In genomic region chr22:22034469-22035132, GRCh38 we compare ENCODE assay signal across 26 cellular contexts.
"Had no signal": no experiment of that assay in that cellular context is flagged by ENCODE, and none has a peak within 500 bp of the region (broad histone marks: within the 10 kb centered on the region; RNA-seq: fewer than 3 reads in every experiment).

No MANE protein-coding gene starts in this region.

- H3K4me1 Mint-ChIP-seq: activated CD4-positive, alpha-beta memory T cell treated with anti-CD3 and anti-CD28 coated beads, Interleukin-2, amount 10 ng/mL, durations not matched to agents 7 days and 5 days; activated CD4-positive, alpha-beta T cell treated with anti-CD3 and anti-CD28 coated beads for 36 hours; activated naive CD4-positive, alpha-beta T cell treated with anti-CD3 and anti-CD28 coated beads, Interleukin-2, amount 50 U/mL, for 24 hours had no signal

- H3K27me3 Mint-ChIP-seq: activated CD4-positive, alpha-beta T cell treated with anti-CD3 and anti-CD28 coated beads for 36 hours; activated naive CD4-positive, alpha-beta T cell treated with anti-CD3 and anti-CD28 coated beads, Interleukin-2, amount 50 U/mL, for 24 hours had no signal

- H3K9me3 ChIP-seq: ascending aorta, body of pancreas had no signal

- H3K36me3 ChIP-seq: ascending aorta had no signal

- H3K9me3 Mint-ChIP-seq: activated CD4-positive, alpha-beta memory T cell treated with anti-CD3 and anti-CD28 coated beads, Interleukin-2, amount 10 ng/mL, durations not matched to agents 7 days and 5 days; activated naive CD4-positive, alpha-beta T cell treated with anti-CD3 and anti-CD28 coated beads, Interleukin-2, amount 50 U/mL, for 24 hours; activated T-cell treated with anti-CD3 and anti-CD28 coated beads, Interleukin-2, amount 50 U/mL, for 24 hours; activated T-helper 1 cell treated with anti-CD3 and anti-CD28 coated beads, Interleukin-12 subunit alpha, Interleukin-12 subunit beta, Interleukin-2, Interleukin-4 antibody, amounts not matched to agents 30 ng/mL and 10 ng/mL and 1 ng/mL, durations not matched to agents 14 hours and 24 hours and 36 hours had no signal

- H3K36me3 Mint-ChIP-seq: activated naive CD4-positive, alpha-beta T cell treated with anti-CD3 and anti-CD28 coated beads, Interleukin-2, amount 50 U/mL, for 24 hours had no signal

- H3K27ac Mint-ChIP-seq: activated CD4-positive, alpha-beta memory T cell treated with anti-CD3 and anti-CD28 coated beads, Interleukin-2, amount 10 ng/mL, durations not matched to agents 7 days and 5 days; activated CD4-positive, alpha-beta T cell treated with anti-CD3 and anti-CD28 coated beads for 36 hours; activated naive CD4-positive, alpha-beta T cell treated with anti-CD3 and anti-CD28 coated beads, Interleukin-2, amount 50 U/mL, for 24 hours; activated T-cell treated with anti-CD3 and anti-CD28 coated beads, Interleukin-2, amount 50 U/mL, for 24 hours; activated T-helper 1 cell treated with anti-CD3 and anti-CD28 coated beads, Interleukin-12 subunit alpha, Interleukin-12 subunit beta, Interleukin-2, Interleukin-4 antibody, amounts not matched to agents 30 ng/mL and 10 ng/mL and 1 ng/mL, durations not matched to agents 14 hours and 24 hours and 36 hours had no signal

- H3K4me1 ChIP-seq: body of pancreas had no signal

- DNase-seq: activated CD4-positive, alpha-beta memory T cell treated with anti-CD3 and anti-CD28 coated beads, Interleukin-2, amount 10 ng/mL, durations not matched to agents 7 days and 5 days; activated CD4-positive, alpha-beta T cell treated with anti-CD3 and anti-CD28 coated beads for 36 hours; activated CD4-positive, alpha-beta T cell treated with anti-CD3 and anti-CD28 coated beads, Interleukin-2, amount 50 U/mL, for 1 hour; activated effector memory CD4-positive, alpha-beta T cell treated with Interleukin-2 at 50 U/mL for 16 hours; activated naive CD4-positive, alpha-beta T cell; activated T-cell treated with anti-CD3 and anti-CD28 coated beads, Interleukin-2, amount 50 U/mL, for 24 hours; amniotic stem cell; body of pancreas; central memory CD4-positive, alpha-beta T cell; Kasumi-1; NCI-H1048; NCI-H1417; NCI-H1694; NCI-H2029; NCI-H2107; NCI-H345; NCI-H510A; NCI-H526 treated with DMSO at 0.1 percent for 48 hours; NK-92 treated with Interleukin-12 subunit alpha and Interleukin-12 subunit beta, amount 100 ng/mL, for 24 hours; PC-3; SIG-M5; T-helper 1 cell had no signal

- H3K27me3 ChIP-seq: ascending aorta, body of pancreas had no signal

- H3K4me3 Mint-ChIP-seq: activated CD4-positive, alpha-beta memory T cell treated with anti-CD3 and anti-CD28 coated beads, Interleukin-2, amount 10 ng/mL, durations not matched to agents 7 days and 5 days; activated CD4-positive, alpha-beta T cell treated with anti-CD3 and anti-CD28 coated beads for 36 hours; activated naive CD4-positive, alpha-beta T cell treated with anti-CD3 and anti-CD28 coated beads, Interleukin-2, amount 50 U/mL, for 24 hours; activated T-cell treated with anti-CD3 and anti-CD28 coated beads, Interleukin-2, amount 50 U/mL, for 24 hours; activated T-helper 1 cell treated with anti-CD3 and anti-CD28 coated beads, Interleukin-12 subunit alpha, Interleukin-12 subunit beta, Interleukin-2, Interleukin-4 antibody, amounts not matched to agents 30 ng/mL and 10 ng/mL and 1 ng/mL, durations not matched to agents 14 hours and 24 hours and 36 hours had no signal

- ATAC-seq: activated CD4-positive, alpha-beta T cell treated with anti-CD3 and anti-CD28 coated beads for 36 hours; body of pancreas; PC-3 had no signal

- H3K4me3 ChIP-seq: ascending aorta, body of pancreas had no signal

- H3K27ac ChIP-seq: ascending aorta, body of pancreas, VCaP had no signal
